Comparison of ENCODE assay signal across 1 cellular context in the genomic region with DNA sequence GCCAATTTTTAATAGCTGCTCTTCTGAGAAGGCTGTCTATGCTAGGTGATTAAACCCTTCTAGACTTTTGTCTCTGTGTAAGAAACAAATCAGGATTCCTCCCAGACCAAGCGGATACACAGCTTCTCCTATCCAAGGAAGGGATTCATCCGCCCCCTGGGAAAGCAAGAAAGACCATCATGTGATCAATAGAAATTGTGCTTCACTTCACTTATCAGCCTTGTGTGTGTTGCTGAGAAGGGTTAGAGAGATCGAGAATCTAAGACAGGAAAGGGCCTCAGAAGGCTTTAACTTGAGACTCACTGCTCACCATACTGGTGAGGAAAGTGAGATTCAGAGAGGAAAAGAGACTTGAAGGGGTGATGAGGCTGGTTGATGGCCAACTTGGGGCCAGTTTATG.
TF ChIP-seq lines count a peak whose summit lies in the region.

No MANE protein-coding gene starts in this region.

TF ChIP-seq in H1, 55 proteins besides CTCF, POLR2A, EP300 and RAD21:
- no peak for TF ChIP-seq BRCA1 (IDR thresholded peaks at IDR 0.05; ENCODE audit: low read depth, low read length)
- no peak for TF ChIP-seq GTF2F1 (IDR thresholded peaks at IDR 0.05; ENCODE audit: borderline replicate concordance, low read depth, low read length)
- TF ChIP-seq EGR1 (IDR thresholded peaks at IDR 0.05; ENCODE audit: borderline replicate concordance, low read depth, low read length): no peak
- no peak for TF ChIP-seq SRF (IDR thresholded peaks at IDR 0.05; ENCODE audit: low read depth, low read length)
- no peak for TF ChIP-seq NANOG (IDR thresholded peaks at IDR 0.05; ENCODE audit: insufficient read depth, low read depth, low read length, poor library complexity, severe bottlenecking)
- TF ChIP-seq JUN (IDR thresholded peaks at IDR 0.05; ENCODE audit: low read depth, low read length): no peak
- no peak for TF ChIP-seq POLR2AphosphoS5 (IDR thresholded peaks at IDR 0.05; ENCODE audit: low read depth, low read length)
- no peak for TF ChIP-seq KDM4A (IDR thresholded peaks at IDR 0.05; ENCODE audit: low read depth, low read length, severe bottlenecking)
- TF ChIP-seq TBP (IDR thresholded peaks at IDR 0.05; ENCODE audit: low read depth, low read length): no peak
- TF ChIP-seq TAF1 (IDR thresholded peaks at IDR 0.05; ENCODE audit: low read depth, low read length): no peak
- TF ChIP-seq JUND (IDR thresholded peaks at IDR 0.05; ENCODE audit: low read length): no peak
- TF ChIP-seq RNF2 (IDR thresholded peaks at IDR 0.05; ENCODE audit: borderline replicate concordance, low read depth, low read length, missing control alignments, poor library complexity, severe bottlenecking): no peak
- TF ChIP-seq, protein P1, sequence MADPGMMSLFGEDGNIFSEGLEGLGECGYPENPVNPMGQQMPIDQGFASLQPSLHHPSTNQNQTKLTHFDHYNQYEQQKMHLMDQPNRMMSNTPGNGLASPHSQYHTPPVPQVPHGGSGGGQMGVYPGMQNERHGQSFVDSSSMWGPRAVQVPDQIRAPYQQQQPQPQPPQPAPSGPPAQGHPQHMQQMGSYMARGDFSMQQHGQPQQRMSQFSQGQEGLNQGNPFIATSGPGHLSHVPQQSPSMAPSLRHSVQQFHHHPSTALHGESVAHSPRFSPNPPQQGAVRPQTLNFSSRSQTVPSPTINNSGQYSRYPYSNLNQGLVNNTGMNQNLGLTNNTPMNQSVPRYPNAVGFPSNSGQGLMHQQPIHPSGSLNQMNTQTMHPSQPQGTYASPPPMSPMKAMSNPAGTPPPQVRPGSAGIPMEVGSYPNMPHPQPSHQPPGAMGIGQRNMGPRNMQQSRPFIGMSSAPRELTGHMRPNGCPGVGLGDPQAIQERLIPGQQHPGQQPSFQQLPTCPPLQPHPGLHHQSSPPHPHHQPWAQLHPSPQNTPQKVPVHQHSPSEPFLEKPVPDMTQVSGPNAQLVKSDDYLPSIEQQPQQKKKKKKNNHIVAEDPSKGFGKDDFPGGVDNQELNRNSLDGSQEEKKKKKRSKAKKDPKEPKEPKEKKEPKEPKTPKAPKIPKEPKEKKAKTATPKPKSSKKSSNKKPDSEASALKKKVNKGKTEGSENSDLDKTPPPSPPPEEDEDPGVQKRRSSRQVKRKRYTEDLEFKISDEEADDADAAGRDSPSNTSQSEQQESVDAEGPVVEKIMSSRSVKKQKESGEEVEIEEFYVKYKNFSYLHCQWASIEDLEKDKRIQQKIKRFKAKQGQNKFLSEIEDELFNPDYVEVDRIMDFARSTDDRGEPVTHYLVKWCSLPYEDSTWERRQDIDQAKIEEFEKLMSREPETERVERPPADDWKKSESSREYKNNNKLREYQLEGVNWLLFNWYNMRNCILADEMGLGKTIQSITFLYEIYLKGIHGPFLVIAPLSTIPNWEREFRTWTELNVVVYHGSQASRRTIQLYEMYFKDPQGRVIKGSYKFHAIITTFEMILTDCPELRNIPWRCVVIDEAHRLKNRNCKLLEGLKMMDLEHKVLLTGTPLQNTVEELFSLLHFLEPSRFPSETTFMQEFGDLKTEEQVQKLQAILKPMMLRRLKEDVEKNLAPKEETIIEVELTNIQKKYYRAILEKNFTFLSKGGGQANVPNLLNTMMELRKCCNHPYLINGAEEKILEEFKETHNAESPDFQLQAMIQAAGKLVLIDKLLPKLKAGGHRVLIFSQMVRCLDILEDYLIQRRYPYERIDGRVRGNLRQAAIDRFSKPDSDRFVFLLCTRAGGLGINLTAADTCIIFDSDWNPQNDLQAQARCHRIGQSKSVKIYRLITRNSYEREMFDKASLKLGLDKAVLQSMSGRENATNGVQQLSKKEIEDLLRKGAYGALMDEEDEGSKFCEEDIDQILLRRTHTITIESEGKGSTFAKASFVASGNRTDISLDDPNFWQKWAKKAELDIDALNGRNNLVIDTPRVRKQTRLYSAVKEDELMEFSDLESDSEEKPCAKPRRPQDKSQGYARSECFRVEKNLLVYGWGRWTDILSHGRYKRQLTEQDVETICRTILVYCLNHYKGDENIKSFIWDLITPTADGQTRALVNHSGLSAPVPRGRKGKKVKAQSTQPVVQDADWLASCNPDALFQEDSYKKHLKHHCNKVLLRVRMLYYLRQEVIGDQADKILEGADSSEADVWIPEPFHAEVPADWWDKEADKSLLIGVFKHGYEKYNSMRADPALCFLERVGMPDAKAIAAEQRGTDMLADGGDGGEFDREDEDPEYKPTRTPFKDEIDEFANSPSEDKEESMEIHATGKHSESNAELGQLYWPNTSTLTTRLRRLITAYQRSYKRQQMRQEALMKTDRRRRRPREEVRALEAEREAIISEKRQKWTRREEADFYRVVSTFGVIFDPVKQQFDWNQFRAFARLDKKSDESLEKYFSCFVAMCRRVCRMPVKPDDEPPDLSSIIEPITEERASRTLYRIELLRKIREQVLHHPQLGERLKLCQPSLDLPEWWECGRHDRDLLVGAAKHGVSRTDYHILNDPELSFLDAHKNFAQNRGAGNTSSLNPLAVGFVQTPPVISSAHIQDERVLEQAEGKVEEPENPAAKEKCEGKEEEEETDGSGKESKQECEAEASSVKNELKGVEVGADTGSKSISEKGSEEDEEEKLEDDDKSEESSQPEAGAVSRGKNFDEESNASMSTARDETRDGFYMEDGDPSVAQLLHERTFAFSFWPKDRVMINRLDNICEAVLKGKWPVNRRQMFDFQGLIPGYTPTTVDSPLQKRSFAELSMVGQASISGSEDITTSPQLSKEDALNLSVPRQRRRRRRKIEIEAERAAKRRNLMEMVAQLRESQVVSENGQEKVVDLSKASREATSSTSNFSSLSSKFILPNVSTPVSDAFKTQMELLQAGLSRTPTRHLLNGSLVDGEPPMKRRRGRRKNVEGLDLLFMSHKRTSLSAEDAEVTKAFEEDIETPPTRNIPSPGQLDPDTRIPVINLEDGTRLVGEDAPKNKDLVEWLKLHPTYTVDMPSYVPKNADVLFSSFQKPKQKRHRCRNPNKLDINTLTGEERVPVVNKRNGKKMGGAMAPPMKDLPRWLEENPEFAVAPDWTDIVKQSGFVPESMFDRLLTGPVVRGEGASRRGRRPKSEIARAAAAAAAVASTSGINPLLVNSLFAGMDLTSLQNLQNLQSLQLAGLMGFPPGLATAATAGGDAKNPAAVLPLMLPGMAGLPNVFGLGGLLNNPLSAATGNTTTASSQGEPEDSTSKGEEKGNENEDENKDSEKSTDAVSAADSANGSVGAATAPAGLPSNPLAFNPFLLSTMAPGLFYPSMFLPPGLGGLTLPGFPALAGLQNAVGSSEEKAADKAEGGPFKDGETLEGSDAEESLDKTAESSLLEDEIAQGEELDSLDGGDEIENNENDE (IDR thresholded peaks at IDR 0.05; ENCODE audit: insufficient replicate concordance, low read length): no peak
- no peak for TF ChIP-seq NRF1 (IDR thresholded peaks at IDR 0.05; ENCODE audit: low read depth, low read length)
- TF ChIP-seq POU5F1 (IDR thresholded peaks at IDR 0.05; ENCODE audit: low read depth, low read length): no peak
- TF ChIP-seq SP4 (IDR thresholded peaks at IDR 0.05; ENCODE audit: low read length): no peak
